In the genomic region with DNA sequence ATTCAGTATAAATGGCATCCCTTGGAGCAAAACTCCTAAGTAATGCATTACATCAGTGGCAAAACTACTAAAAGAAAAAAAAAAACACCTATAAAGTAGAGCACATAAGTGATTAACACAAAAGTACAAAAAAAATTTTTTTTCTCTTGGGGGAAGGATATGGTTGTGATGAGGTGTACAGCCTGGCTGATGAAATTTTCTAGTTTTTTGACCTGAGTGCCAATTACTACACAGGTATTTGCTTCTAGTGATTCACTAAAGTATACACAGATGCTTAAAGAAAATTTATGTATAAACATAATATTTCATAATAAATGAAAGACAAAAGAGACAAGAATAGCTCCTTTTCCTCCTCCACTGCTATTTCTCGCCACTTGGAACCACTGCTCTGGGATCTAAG, we compare ENCODE assay signal across 17 cellular contexts.
DNase-seq lines count a peak whose midpoint lies in the region; ATAC-seq and TF ChIP-seq lines count a peak whose summit lies in the region.
"Had no signal": no experiment of that assay in that cellular context is flagged by ENCODE, and none has a peak within 500 bp of the region (broad histone marks: within the 10 kb centered on the region; RNA-seq: fewer than 3 reads in every experiment).

No MANE protein-coding gene starts in this region.

- no peak overlapping the region for H3K4me2 ChIP-seq in mammary epithelial cell (ENCODE audit: insufficient read depth, low read depth, low read length)
- H3K4me2 ChIP-seq: KMS-11 had no signal

- dilution Hi-C loops in mammary epithelial cell (cut with HindIII; ENCODE audit: low sequenced_read_pairs): no loop called here

- intact Hi-C loops in MCF 10A (cut with micrococcal nuclease) (no loop called here), mammary epithelial cell (cut with micrococcal nuclease) (no loop called here), activated B cell treated with CpG ODN at 0.5 μM for 24 hours (cut with micrococcal nuclease) (no loop called here)

- TF ChIP-seq CTCF in MCF 10A (IDR thresholded peaks at IDR 0.05; ENCODE audit: unreplicated experiment) (no peak), mammary epithelial cell (conservative IDR thresholded peaks at IDR 0.05 in 1 of 2, IDR thresholded peaks at IDR 0.05 in 1 of 2; ENCODE audit: extremely low read depth in 1 of 2, insufficient read depth in 1 of 2, low read depth in 1 of 2, low read length in 2 of 2) (no peak), activated B cell treated with CpG ODN at 0.5 μM for 24 hours (IDR thresholded peaks at IDR 0.05) (no peak), type B pancreatic cell (conservative IDR thresholded peaks at IDR 0.05) (no peak)

- no peaks in the 10 kb centered on the region for H3K27me3 ChIP-seq in mammary epithelial cell (ENCODE audit: insufficient read depth, low read length)

- DNase-seq in MCF 10A (ENCODE audit: unreplicated experiment): peak; percentile 20
- DNase-seq in mammary epithelial cell: no peak
- DNase-seq in activated B cell treated with CpG ODN at 0.5 μM for 24 hours: no peak
- DNase-seq in memory B cell (ENCODE audit: low spot score in 2 of 2): no peak
- DNase-seq in activated CD8-positive, alpha-beta memory T cell treated with anti-CD3 and anti-CD28 coated beads for 24 hours: no peak
- DNase-seq in type B pancreatic cell (ENCODE audit: extremely low spot score, unreplicated experiment): no peak
- no peak for DNase-seq in NCI-H2227 treated with DMSO at 0.1 percent for 48 hours (lab: John Stamatoyannopoulos, UW)
- DNase-seq: C1 segment of cervical spinal cord, DMS 273 treated with DMSO at 0.1 percent for 48 hours, NCI-H1092, NCI-H146, NCI-H2081, NCI-H526, SIG-M5 had no signal

- H3K79me2 ChIP-seq in mammary epithelial cell (ENCODE audit: insufficient read depth, low read length): no peaks in the 10 kb centered on the region

- no peaks in the 10 kb centered on the region for H4K20me1 ChIP-seq in mammary epithelial cell (ENCODE audit: insufficient read depth, low read length)

- H3K27ac ChIP-seq in mammary epithelial cell (ENCODE audit: insufficient read depth, low read depth, low read length): no peak overlapping the region
- H3K27ac ChIP-seq: KMS-11 had no signal

- peaks cover 3% of the 10 kb centered on the region for H3K36me3 ChIP-seq in mammary epithelial cell (ENCODE audit: insufficient read depth, low read length)

- no peaks in the 10 kb centered on the region for H3K9me3 ChIP-seq in mammary epithelial cell (replicated peaks; ENCODE audit: insufficient read depth, low read length)

- H3K4me1 ChIP-seq in mammary epithelial cell (ENCODE audit: insufficient read depth, low read length): peaks cover 7% of the 10 kb centered on the region

- ATAC-seq in activated B cell treated with CpG ODN at 0.5 μM for 24 hours (ENCODE audit: low read depth) (no peak), memory B cell (ENCODE audit: low read depth) (no peak), HG02642 (IDR thresholded peaks at IDR 0.05; ENCODE audit: poor library complexity, unreplicated experiment) (no peak)
- ATAC-seq: HepG2 had no signal

- H3K4me3 Mint-ChIP-seq in MCF 10A (ENCODE audit: unreplicated experiment) (no peak overlapping the region), activated B cell treated with CpG ODN at 0.5 μM for 24 hours (no peak overlapping the region), memory B cell (no peak overlapping the region), type B pancreatic cell (no peak overlapping the region)

- in situ Hi-C loops in mammary epithelial cell (cut with MboI; ENCODE audit: low sequenced_read_pairs in 2 of 2): no loop called here

- POLR2A ChIA-PET in MCF 10A (lab: Yijun Ruan, JAX) (interaction anchor here (0.6 to 1.2 kb wide), 6 partner anchors 10 to 189 kb away, joined by 3 to 4 read pairs (median 3); no protein-coding TSS in a partner anchor), activated B cell treated with CpG ODN at 0.5 μM for 24 hours (lab: Charles Lee) (no interaction called here)

- no peak overlapping the region for H3K4me3 ChIP-seq in mammary epithelial cell (replicated peaks in 1 of 3; ENCODE audit: insufficient read depth in 1 of 3, low read depth in 2 of 3, low read length in 3 of 3)

- H3K9ac ChIP-seq in mammary epithelial cell (ENCODE audit: insufficient read depth, low read length): no peak overlapping the region
- H3K9ac ChIP-seq: KMS-11 had no signal

- H3K9me3 Mint-ChIP-seq in MCF 10A (ENCODE audit: unreplicated experiment) (no peaks in the 10 kb centered on the region), activated B cell treated with CpG ODN at 0.5 μM for 24 hours (no peaks in the 10 kb centered on the region), memory B cell (no peaks in the 10 kb centered on the region), type B pancreatic cell (peaks cover 5% of the 10 kb centered on the region)

- H3K36me3 Mint-ChIP-seq in MCF 10A (ENCODE audit: insufficient read depth, unreplicated experiment) (no peaks in the 10 kb centered on the region), activated B cell treated with CpG ODN at 0.5 μM for 24 hours (ENCODE audit: low read depth) (peaks cover 18% of the 10 kb centered on the region), memory B cell (peaks cover 20% of the 10 kb centered on the region), type B pancreatic cell (no peaks in the 10 kb centered on the region)

- no TSS peak for BruUV-seq in MCF 10A (replicated peaks; lab: Mats Ljungman, UMichigan)
- BruUV-seq in mammary epithelial cell (replicated peaks; lab: Mats Ljungman, UMichigan): no TSS peak

- no peak overlapping the region for H2AFZ ChIP-seq in mammary epithelial cell (ENCODE audit: low read depth, low read length)

- H3K27ac Mint-ChIP-seq in MCF 10A (ENCODE audit: low read depth, unreplicated experiment) (no peak overlapping the region), activated B cell treated with CpG ODN at 0.5 μM for 24 hours (peak overlapping the region; percentile 38), memory B cell (peak overlapping the region; percentile 13), type B pancreatic cell (no peak overlapping the region)

- 100% methylated on average over 1 of the region's 1 CpG for WGBS in mammary epithelial cell (ENCODE audit: low coverage, missing lambda C conversion rate)

- H3K27me3 Mint-ChIP-seq in MCF 10A (ENCODE audit: insufficient read depth, unreplicated experiment) (no peaks in the 10 kb centered on the region), activated B cell treated with CpG ODN at 0.5 μM for 24 hours (no peaks in the 10 kb centered on the region), memory B cell (no peaks in the 10 kb centered on the region), type B pancreatic cell (no peaks in the 10 kb centered on the region)

- peaks cover 22% of the 10 kb centered on the region for H3K4me1 Mint-ChIP-seq in MCF 10A (ENCODE audit: insufficient read depth, unreplicated experiment)
- H3K4me1 Mint-ChIP-seq in activated B cell treated with CpG ODN at 0.5 μM for 24 hours: peaks cover 24% of the 10 kb centered on the region
- peaks cover 24% of the 10 kb centered on the region for H3K4me1 Mint-ChIP-seq in memory B cell
- peaks cover 29% of the 10 kb centered on the region for H3K4me1 Mint-ChIP-seq in type B pancreatic cell (ENCODE audit: unreplicated experiment)

- CTCF ChIA-PET in MCF 10A (lab: Yijun Ruan, JAX): interaction anchor here (0.7 kb wide), 1 partner anchor 164 kb away, joined by 3 read pairs; no protein-coding TSS in a partner anchor
- CTCF ChIA-PET in mammary epithelial cell (lab: Charles Lee; ENCODE audit: low non-redundant PET): no interaction called here
- CTCF ChIA-PET in activated B cell treated with CpG ODN at 0.5 μM for 24 hours (lab: Charles Lee): interaction anchor here (1.1 kb wide), 1 partner anchor 110 kb away, joined by 3 read pairs; no protein-coding TSS in a partner anchor

Comparison
In these comparisons a context has a peak if more than half of its experiments do, and no peak if none do; other contexts are left out.
1. H3K27ac Mint-ChIP-seq: peak in activated B cell treated with CpG ODN at 0.5 μM for 24 hours (single experiment) and memory B cell (single experiment); none in MCF 10A (single experiment) and type B pancreatic cell (single experiment).